9 cellular contexts compared by ENCODE assay signal in genomic region chr1:110630770-110631663, GRCh38. TPM values are rescaled to one million over a fixed set of nuclear protein-coding genes. Genes with fewer than 3 reads are reported as not detected.
DNase-seq lines count a peak whose midpoint lies in the region; ATAC-seq, FAIRE-seq and TF ChIP-seq lines count a peak whose summit lies in the region.
"Had no signal": no experiment of that assay in that cellular context is flagged by ENCODE, and none has a peak within 500 bp of the region (broad histone marks: within the 10 kb centered on the region; RNA-seq: fewer than 3 reads in every experiment).

No MANE protein-coding gene starts in this region.

- H3K4me3 ChIP-seq in BLaER1 treated with 17β-estradiol and CSF1 and Interleukin-3, amounts not matched to agents 10 nM and 100 nM: no peak overlapping the region
- no peak overlapping the region for H3K4me3 ChIP-seq in coronary artery
- H3K4me3 ChIP-seq: SK-N-MC had no signal

- FAIRE-seq in GM19239 (lab: Jason Lieb, UNC): peak; percentile 97

- peak overlapping the region; percentile 53 to 85 (median 72) for H3K4me2 ChIP-seq in BLaER1 treated with 17β-estradiol and CSF1 and Interleukin-3, amounts not matched to agents 10 nM and 100 nM

- H3K27ac ChIP-seq in BLaER1 treated with 17β-estradiol and CSF1 and Interleukin-3, amounts not matched to agents 10 nM and 100 nM: no peak overlapping the region
- H3K27ac ChIP-seq in coronary artery: no peak overlapping the region
- H3K27ac ChIP-seq: SK-N-MC had no signal

- ATAC-seq in HG03196 (IDR thresholded peaks at IDR 0.05; ENCODE audit: unreplicated experiment): peak; percentile 45

- TF ChIP-seq CTCF in coronary artery (IDR thresholded peaks at IDR 0.05): peak; percentile 84

- no peak overlapping the region for H3K9ac ChIP-seq in BLaER1 treated with 17β-estradiol and CSF1 and Interleukin-3, amounts not matched to agents 10 nM and 100 nM

- H4K20me1 ChIP-seq in BLaER1 treated with 17β-estradiol and CSF1 and Interleukin-3, amounts not matched to agents 10 nM and 100 nM: no peaks in the 10 kb centered on the region

- DNase-seq in GM19239 (ENCODE audit: insufficient read length, low spot score) (peak; percentile 26), NCI-H510A (lab: John Stamatoyannopoulos, UW) (peak; percentile 25), coronary artery (ENCODE audit: low spot score) (peak; percentile 72), lung microvascular endothelial cell (ENCODE audit: low read depth in 2 of 2) (peak; percentile 62 to 75)
- DNase-seq in activated CD4-positive, alpha-beta T cell treated with anti-CD3 and anti-CD28 coated beads for 48 hours: peak; percentile 89
- DNase-seq in stimulated activated CD8-positive, alpha-beta memory T cell treated with anti-CD3 and anti-CD28 coated beads, Interleukin-2, amount 100 ng/mL, for 1 hour (ENCODE audit: low read depth in 2 of 2): peak; percentile 64 to 74

- H3K4me1 ChIP-seq in BLaER1 treated with 17β-estradiol and CSF1 and Interleukin-3, amounts not matched to agents 10 nM and 100 nM: peaks cover 39 to 94% (median 57%) of the 10 kb centered on the region in 10 experiments

- no peaks in the 10 kb centered on the region for H3K36me3 ChIP-seq in BLaER1 treated with 17β-estradiol and CSF1 and Interleukin-3, amounts not matched to agents 10 nM and 100 nM

- no peaks in the 10 kb centered on the region for H3K27me3 ChIP-seq in BLaER1 treated with 17β-estradiol and CSF1 and Interleukin-3, amounts not matched to agents 10 nM and 100 nM

- H3K9me3 ChIP-seq in BLaER1 treated with 17β-estradiol and CSF1 and Interleukin-3, amounts not matched to agents 10 nM and 100 nM (replicated peaks in 1 of 11): peaks cover 0 to 26% (median 0%) of the 10 kb centered on the region in 11 experiments; a peak in 7 of 22 replicates

RNA-seq across cellular contexts. Expression of gene KCNA2, which starts 24.9 kb away (rescaled TPM):
- total RNA-seq in lung microvascular endothelial cell: not detected in 2 replicates

RNA-seq across cellular contexts. Expression of gene KCNA3, which starts 43.7 kb away (rescaled TPM):
- not detected in 2 replicates for total RNA-seq in lung microvascular endothelial cell

Comparison
In these comparisons a context has a peak if more than half of its experiments do, and no peak if none do; other contexts are left out.
1. DNase-seq: peak in every context shown above with its lines; median percentile 89 in activated CD4-positive, alpha-beta T cell treated with anti-CD3 and anti-CD28 coated beads for 48 hours; 72 in coronary artery; 69 in stimulated activated CD8-positive, alpha-beta memory T cell treated with anti-CD3 and anti-CD28 coated beads, Interleukin-2, amount 100 ng/mL, for 1 hour; 68 in lung microvascular endothelial cell; 26 in GM19239; 25 in NCI-H510A.